ENCODE assay signal across 21 cellular contexts in genomic region chr20:51510961-51511360, GRCh38. TPM values are rescaled to one million over a fixed set of nuclear protein-coding genes. Genes with fewer than 3 reads are reported as not detected.
A peak's percentile ranks its signal among the peaks of the same experiment; 100 is the strongest.
DNase-seq lines count a peak whose midpoint lies in the region; ATAC-seq and TF ChIP-seq lines count a peak whose summit lies in the region.
"Had no signal": no experiment of that assay in that cellular context is flagged by ENCODE, and none has a peak within 500 bp of the region (broad histone marks: within the 10 kb centered on the region; RNA-seq: fewer than 3 reads in every experiment).

No MANE protein-coding gene starts in this region.

- H3K9me3 ChIP-seq in CD4-positive, alpha-beta T cell (ENCODE audit: control insufficient read depth, low read length): no peaks in the 10 kb centered on the region
- peaks cover 6% of the 10 kb centered on the region for H3K9me3 ChIP-seq in trophoblast cell (ENCODE audit: insufficient read depth, low read depth, low read length)
- H3K9me3 ChIP-seq: BE2C, lower lobe of right lung, vagina had no signal

- intact Hi-C loops in CD4-positive, alpha-beta T cell (cut with DNase I, micrococcal nuclease): loop anchor here in 1 of 2 experiments (5.0 kb wide), 1 partner anchor 44 kb away; no protein-coding TSS in a partner anchor
- intact Hi-C loops in Right ventricle myocardium inferior (cut with DNase I): no loop called here

- H3K4ac ChIP-seq in trophoblast cell (ENCODE audit: low read depth, low read length): no peak overlapping the region

- H3K4me3 ChIP-seq in trophoblast cell (ENCODE audit: low read depth, low read length): no peak overlapping the region
- H3K4me3 ChIP-seq: lower lobe of right lung, skin epidermis, vagina had no signal

- H4K91ac ChIP-seq in trophoblast cell (ENCODE audit: low read depth, low read length): no peak overlapping the region

- WGBS in trophoblast cell (ENCODE audit: extremely low coverage, insufficient coverage, insufficient read length): no CpG with 5 or more reads among the region's 2 CpGs

- peaks cover 0 to 4% of the 10 kb centered on the region in 2 experiments for H3K4me1 ChIP-seq in trophoblast cell (ENCODE audit: control insufficient read depth in 1 of 2, insufficient read depth in 2 of 2, low read length in 2 of 2)
- H3K4me1 ChIP-seq: BE2C, lower lobe of right lung, vagina had no signal

- H3K4me3 Mint-ChIP-seq in CD4-positive, alpha-beta T cell: no peak overlapping the region
- no peak overlapping the region for H3K4me3 Mint-ChIP-seq in activated naive CD8-positive, alpha-beta T cell treated with anti-CD3 and anti-CD28 coated beads, Interleukin-2, amount 10 ng/mL, durations not matched to agents 7 days and 5 days
- no peak overlapping the region for H3K4me3 Mint-ChIP-seq in mesothelial cell of epicardium
- H3K4me3 Mint-ChIP-seq: activated B cell treated with CpG ODN at 0.5 μM for 24 hours; T-helper 1 cell treated with Interleukin-12 subunit alpha and Interleukin-12 subunit beta and Interleukin-4 antibody, amounts not matched to agents 30 μg/mL and 1 μg/mL, for 36 hours had no signal

- CTCF ChIA-PET in CD4-positive, alpha-beta T cell (lab: Charles Lee): no interaction called here

- H3K9me3 Mint-ChIP-seq in CD4-positive, alpha-beta T cell: no peaks in the 10 kb centered on the region
- no peaks in the 10 kb centered on the region for H3K9me3 Mint-ChIP-seq in activated naive CD8-positive, alpha-beta T cell treated with anti-CD3 and anti-CD28 coated beads, Interleukin-2, amount 10 ng/mL, durations not matched to agents 7 days and 5 days
- H3K9me3 Mint-ChIP-seq in mesothelial cell of epicardium: no peaks in the 10 kb centered on the region
- H3K9me3 Mint-ChIP-seq: activated B cell treated with CpG ODN at 0.5 μM for 24 hours; T-helper 1 cell treated with Interleukin-12 subunit alpha and Interleukin-12 subunit beta and Interleukin-4 antibody, amounts not matched to agents 30 μg/mL and 1 μg/mL, for 36 hours had no signal

- H3K79me1 ChIP-seq in trophoblast cell (ENCODE audit: low read length): no peaks in the 10 kb centered on the region

- no peak overlapping the region for H3K14ac ChIP-seq in trophoblast cell (ENCODE audit: low read length)

- no peak overlapping the region for H4K12ac ChIP-seq in trophoblast cell (ENCODE audit: low read depth, low read length)

- no peak for DNase-seq in CD4-positive, alpha-beta T cell
- peak; percentile 20 for DNase-seq in EL
- no peak for DNase-seq in activated naive CD8-positive, alpha-beta T cell treated with anti-CD3 and anti-CD28 coated beads, Interleukin-2, amount 10 ng/mL, durations not matched to agents 7 days and 5 days
- DNase-seq in mesothelial cell of epicardium (ENCODE audit: low spot score in 2 of 2, unreplicated experiment in 2 of 2): no peak
- DNase-seq in Right ventricle myocardium inferior (ENCODE audit: missing footprints): no peak
- DNase-seq in trophoblast cell: no peak
- DNase-seq in amniotic stem cell (lab: John Stamatoyannopoulos, UW): no peak
- DNase-seq: activated B cell treated with CpG ODN at 0.5 μM for 24 hours; activated CD8-positive, alpha-beta memory T cell treated with anti-CD3 and anti-CD28 coated beads, Interleukin-2, amount 50 U/mL, for 48 hours; BE2C; DMS 273 treated with DMSO at 0.1 percent for 48 hours; effector CD8-positive, alpha-beta T cell; lower lobe of right lung; NCI-H1105 treated with DMSO at 0.1 percent for 48 hours; SHP77 treated with DMSO at 0.1 percent for 48 hours; stimulated activated CD4-positive, alpha-beta T cell treated with anti-CD3 and anti-CD28 coated beads, Interleukin-4, amount 100 ng/mL, for 1 hour; substantia nigra had no signal

- H2AK5ac ChIP-seq in trophoblast cell (ENCODE audit: low read length): no peak overlapping the region

- H3K27me3 Mint-ChIP-seq in CD4-positive, alpha-beta T cell: no peaks in the 10 kb centered on the region
- no peaks in the 10 kb centered on the region for H3K27me3 Mint-ChIP-seq in activated naive CD8-positive, alpha-beta T cell treated with anti-CD3 and anti-CD28 coated beads, Interleukin-2, amount 10 ng/mL, durations not matched to agents 7 days and 5 days
- H3K27me3 Mint-ChIP-seq in mesothelial cell of epicardium (ENCODE audit: low read depth): no peaks in the 10 kb centered on the region
- H3K27me3 Mint-ChIP-seq: activated B cell treated with CpG ODN at 0.5 μM for 24 hours had no signal

- no peak overlapping the region for H4K8ac ChIP-seq in trophoblast cell (ENCODE audit: low read depth, low read length)

- peaks cover 93% of the 10 kb centered on the region for H3K36me3 Mint-ChIP-seq in CD4-positive, alpha-beta T cell (ENCODE audit: low read depth)
- peaks cover 60% of the 10 kb centered on the region for H3K36me3 Mint-ChIP-seq in activated naive CD8-positive, alpha-beta T cell treated with anti-CD3 and anti-CD28 coated beads, Interleukin-2, amount 10 ng/mL, durations not matched to agents 7 days and 5 days
- peaks cover 16% of the 10 kb centered on the region for H3K36me3 Mint-ChIP-seq in mesothelial cell of epicardium

- no peak overlapping the region for H3K9ac ChIP-seq in trophoblast cell (ENCODE audit: low read length)

- H3K4me2 ChIP-seq in trophoblast cell (ENCODE audit: low read length): no peak overlapping the region

- no peaks in the 10 kb centered on the region for H3K79me2 ChIP-seq in trophoblast cell (ENCODE audit: control insufficient read depth, insufficient read depth, low read length, poor library complexity)

- H2AFZ ChIP-seq in trophoblast cell (ENCODE audit: insufficient read depth, low read length, poor library complexity): no peak overlapping the region

- H3K27me3 ChIP-seq in CD4-positive, alpha-beta T cell (ENCODE audit: control insufficient read depth, insufficient read depth, low read length): no peaks in the 10 kb centered on the region
- no peaks in the 10 kb centered on the region for H3K27me3 ChIP-seq in trophoblast cell (ENCODE audit: insufficient read depth, low read length)
- H3K27me3 ChIP-seq: BE2C, vagina had no signal

- H2BK120ac ChIP-seq in trophoblast cell (ENCODE audit: insufficient read depth, low read length, poor library complexity): no peak overlapping the region

- POLR2A ChIA-PET in CD4-positive, alpha-beta T cell (lab: Charles Lee): interaction anchor here (0.9 to 7.2 kb wide), 3 partner anchors 11 to 30 kb away, joined by 4 to 87 read pairs (median 5); no protein-coding TSS in a partner anchor
- POLR2A ChIA-PET in activated naive CD8-positive, alpha-beta T cell treated with anti-CD3 and anti-CD28 coated beads, Interleukin-2, amount 10 ng/mL, durations not matched to agents 7 days and 5 days (lab: Charles Lee): no interaction called here

- no peak for ATAC-seq in CD4-positive, alpha-beta T cell (ENCODE audit: poor library complexity)
- ATAC-seq in activated naive CD8-positive, alpha-beta T cell treated with anti-CD3 and anti-CD28 coated beads, Interleukin-2, amount 10 ng/mL, durations not matched to agents 7 days and 5 days (ENCODE audit: low read depth): no peak
- no peak for ATAC-seq in Right ventricle myocardium inferior
- ATAC-seq: HCT116, lower lobe of right lung had no signal

- no peak overlapping the region for H2BK12ac ChIP-seq in trophoblast cell (ENCODE audit: low read length)

- H3K27ac Mint-ChIP-seq in CD4-positive, alpha-beta T cell: peak overlapping the region; percentile 84
- H3K27ac Mint-ChIP-seq in activated naive CD8-positive, alpha-beta T cell treated with anti-CD3 and anti-CD28 coated beads, Interleukin-2, amount 10 ng/mL, durations not matched to agents 7 days and 5 days: peak overlapping the region; percentile 27
- H3K27ac Mint-ChIP-seq in mesothelial cell of epicardium: peak overlapping the region; percentile 4
- H3K27ac Mint-ChIP-seq: activated B cell treated with CpG ODN at 0.5 μM for 24 hours had no signal

- no peak overlapping the region for H3K23ac ChIP-seq in trophoblast cell (ENCODE audit: low read length)

- no peak overlapping the region for H2BK5ac ChIP-seq in trophoblast cell (ENCODE audit: low read depth, low read length, poor library complexity)

- H3K27ac ChIP-seq in CD4-positive, alpha-beta T cell (ENCODE audit: low read depth, low read length): peak overlapping the region; percentile 26
- H3K27ac ChIP-seq in trophoblast cell (ENCODE audit: low read depth, low read length): no peak overlapping the region
- H3K27ac ChIP-seq: lower lobe of right lung, skin epidermis, vagina had no signal

- H3K36me3 ChIP-seq in trophoblast cell (ENCODE audit: control insufficient read depth in 1 of 2, insufficient read depth in 2 of 2, low read length in 2 of 2): peaks cover 2 to 7% of the 10 kb centered on the region in 2 experiments
- H3K36me3 ChIP-seq: BE2C, lower lobe of right lung had no signal

- H3K18ac ChIP-seq in trophoblast cell (ENCODE audit: low read length): no peak overlapping the region

- H3K4me1 Mint-ChIP-seq in CD4-positive, alpha-beta T cell (ENCODE audit: low read depth): peaks cover 79% of the 10 kb centered on the region
- peaks cover 49% of the 10 kb centered on the region for H3K4me1 Mint-ChIP-seq in activated naive CD8-positive, alpha-beta T cell treated with anti-CD3 and anti-CD28 coated beads, Interleukin-2, amount 10 ng/mL, durations not matched to agents 7 days and 5 days
- peaks cover 57% of the 10 kb centered on the region for H3K4me1 Mint-ChIP-seq in mesothelial cell of epicardium

- no peak for TF ChIP-seq CTCF in CD4-positive, alpha-beta T cell (IDR thresholded peaks at IDR 0.05)
- TF ChIP-seq CTCF in mesothelial cell of epicardium (IDR thresholded peaks at IDR 0.05; ENCODE audit: unreplicated experiment): no peak

RNA-seq across cellular contexts. Expression of gene NFATC2, which starts 31.6 kb away (rescaled TPM):
- 10 to 100 TPM; 32.5 to 33.2 TPM for total RNA-seq in CD4-positive, alpha-beta T cell
- 10 to 100 TPM; 58.9 to 62.3 TPM for total RNA-seq in activated naive CD8-positive, alpha-beta T cell treated with anti-CD3 and anti-CD28 coated beads, Interleukin-2, amount 10 ng/mL, durations not matched to agents 7 days and 5 days
- 13.1 to 14.0 TPM (median 14.0 TPM) in 3 replicates for total RNA-seq in mesothelial cell of epicardium
- total RNA-seq in Right ventricle myocardium inferior: 2.1 TPM
- 6.7 and 7.6 TPM in 2 replicates for polyA plus RNA-seq in trophoblast cell (2013)

Comparison
In these comparisons a context has a peak if more than half of its experiments do, and no peak if none do; other contexts are left out.
1. H3K27ac Mint-ChIP-seq: peak in every context shown above with its lines; median percentile 84 in CD4-positive, alpha-beta T cell; 27 in activated naive CD8-positive, alpha-beta T cell treated with anti-CD3 and anti-CD28 coated beads, Interleukin-2, amount 10 ng/mL, durations not matched to agents 7 days and 5 days; 4 in mesothelial cell of epicardium.